Comparison of ENCODE assay signal across 1 cellular context in the genomic region with DNA sequence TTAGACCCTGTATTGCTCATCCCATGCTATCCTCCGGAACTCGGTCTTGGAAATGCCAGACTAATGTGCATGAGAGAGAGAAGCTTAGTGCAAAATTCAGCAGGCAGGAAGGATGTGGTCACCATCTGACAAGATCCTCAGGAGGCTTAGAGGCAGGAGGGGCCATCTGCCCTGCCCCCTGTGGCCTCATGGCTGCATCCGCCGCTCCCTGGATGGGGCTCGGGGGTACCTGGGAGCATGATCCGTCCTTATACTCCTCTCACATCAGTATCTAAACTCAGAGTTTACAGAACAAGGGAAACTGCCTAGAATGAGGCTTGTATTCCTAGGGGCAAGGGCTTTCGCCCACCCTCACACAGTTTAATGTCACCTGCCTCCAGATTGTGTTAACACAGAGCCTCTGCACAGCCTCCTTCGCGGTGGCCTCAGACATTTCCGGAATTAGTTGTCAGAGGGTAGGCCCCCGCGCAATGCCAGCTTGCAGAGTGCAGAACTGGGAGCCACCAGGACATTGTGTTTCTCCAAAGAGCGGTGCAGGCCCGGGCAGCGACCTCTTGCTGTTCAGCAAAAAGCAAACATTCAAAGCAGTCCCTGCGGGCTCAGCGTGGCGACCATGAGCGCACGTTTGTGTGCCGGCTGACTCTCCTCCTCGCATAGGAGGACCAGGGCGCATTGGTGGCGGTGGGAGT.
A peak's percentile ranks its signal among the peaks of the same experiment; 100 is the strongest.
TF ChIP-seq lines count a peak whose summit lies in the region.

No MANE protein-coding gene starts in this region.

TF ChIP-seq in HepG2, 621 proteins besides CTCF, POLR2A, EP300 and RAD21:
- TF ChIP-seq ZFY (CRISPR knock-in tag; IDR thresholded peaks at IDR 0.05) (0 out of 2 replicates have a peak, but pooled peaks have one; percentile 21), ZNF788 (CRISPR knock-in tag; IDR thresholded peaks at IDR 0.05; ENCODE audit: borderline replicate concordance) (peak; percentile 20; the same call in 1 of the 2 replicates), ZNF687 (CRISPR knock-in tag; IDR thresholded peaks at IDR 0.05) (peak; percentile 48), ARID3A (IDR thresholded peaks at IDR 0.05; ENCODE audit: low read depth, low read length) (no peak), MTERF4 (CRISPR knock-in tag; IDR thresholded peaks at IDR 0.05) (no peak), ZNF12 (CRISPR knock-in tag; IDR thresholded peaks at IDR 0.05) (no peak), KLF6 (CRISPR knock-in tag; IDR thresholded peaks at IDR 0.05) (no peak), ZNF816 (CRISPR knock-in tag; IDR thresholded peaks at IDR 0.05; ENCODE audit: borderline replicate concordance) (no peak), ZNF253 (CRISPR knock-in tag; IDR thresholded peaks at IDR 0.05; ENCODE audit: borderline replicate concordance) (no peak), MAFK (conservative IDR thresholded peaks at IDR 0.05 in 1 of 2, IDR thresholded peaks at IDR 0.05 in 1 of 2; ENCODE audit: low read length in 2 of 2) (no peak), ATF5 (CRISPR knock-in tag; IDR thresholded peaks at IDR 0.05; ENCODE audit: low read depth) (no peak), ZKSCAN8 (CRISPR knock-in tag; IDR thresholded peaks at IDR 0.05; ENCODE audit: borderline replicate concordance) (no peak), ZNF326 (CRISPR knock-in tag; IDR thresholded peaks at IDR 0.05; ENCODE audit: borderline replicate concordance) (no peak), EED (CRISPR knock-in tag; IDR thresholded peaks at IDR 0.05) (no peak), ZNF317 (CRISPR knock-in tag; IDR thresholded peaks at IDR 0.05) (peak; percentile 92), HNRNPLL (IDR thresholded peaks at IDR 0.05; ENCODE audit: low read depth, low read length, poor library complexity, severe bottlenecking) (no peak)
- TF ChIP-seq, protein P1, sequence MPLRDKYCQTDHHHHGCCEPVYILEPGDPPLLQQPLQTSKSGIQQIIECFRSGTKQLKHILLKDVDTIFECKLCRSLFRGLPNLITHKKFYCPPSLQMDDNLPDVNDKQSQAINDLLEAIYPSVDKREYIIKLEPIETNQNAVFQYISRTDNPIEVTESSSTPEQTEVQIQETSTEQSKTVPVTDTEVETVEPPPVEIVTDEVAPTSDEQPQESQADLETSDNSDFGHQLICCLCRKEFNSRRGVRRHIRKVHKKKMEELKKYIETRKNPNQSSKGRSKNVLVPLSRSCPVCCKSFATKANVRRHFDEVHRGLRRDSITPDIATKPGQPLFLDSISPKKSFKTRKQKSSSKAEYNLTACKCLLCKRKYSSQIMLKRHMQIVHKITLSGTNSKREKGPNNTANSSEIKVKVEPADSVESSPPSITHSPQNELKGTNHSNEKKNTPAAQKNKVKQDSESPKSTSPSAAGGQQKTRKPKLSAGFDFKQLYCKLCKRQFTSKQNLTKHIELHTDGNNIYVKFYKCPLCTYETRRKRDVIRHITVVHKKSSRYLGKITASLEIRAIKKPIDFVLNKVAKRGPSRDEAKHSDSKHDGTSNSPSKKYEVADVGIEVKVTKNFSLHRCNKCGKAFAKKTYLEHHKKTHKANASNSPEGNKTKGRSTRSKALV (CRISPR knock-in tag; IDR thresholded peaks at IDR 0.05): peak; percentile 87; the same call in 1 of the 2 replicates
- TF ChIP-seq, protein P2, sequence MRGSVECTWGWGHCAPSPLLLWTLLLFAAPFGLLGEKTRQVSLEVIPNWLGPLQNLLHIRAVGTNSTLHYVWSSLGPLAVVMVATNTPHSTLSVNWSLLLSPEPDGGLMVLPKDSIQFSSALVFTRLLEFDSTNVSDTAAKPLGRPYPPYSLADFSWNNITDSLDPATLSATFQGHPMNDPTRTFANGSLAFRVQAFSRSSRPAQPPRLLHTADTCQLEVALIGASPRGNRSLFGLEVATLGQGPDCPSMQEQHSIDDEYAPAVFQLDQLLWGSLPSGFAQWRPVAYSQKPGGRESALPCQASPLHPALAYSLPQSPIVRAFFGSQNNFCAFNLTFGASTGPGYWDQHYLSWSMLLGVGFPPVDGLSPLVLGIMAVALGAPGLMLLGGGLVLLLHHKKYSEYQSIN (CRISPR knock-in tag; IDR thresholded peaks at IDR 0.05; ENCODE audit: borderline replicate concordance): no peak
- TF ChIP-seq, protein P3, sequence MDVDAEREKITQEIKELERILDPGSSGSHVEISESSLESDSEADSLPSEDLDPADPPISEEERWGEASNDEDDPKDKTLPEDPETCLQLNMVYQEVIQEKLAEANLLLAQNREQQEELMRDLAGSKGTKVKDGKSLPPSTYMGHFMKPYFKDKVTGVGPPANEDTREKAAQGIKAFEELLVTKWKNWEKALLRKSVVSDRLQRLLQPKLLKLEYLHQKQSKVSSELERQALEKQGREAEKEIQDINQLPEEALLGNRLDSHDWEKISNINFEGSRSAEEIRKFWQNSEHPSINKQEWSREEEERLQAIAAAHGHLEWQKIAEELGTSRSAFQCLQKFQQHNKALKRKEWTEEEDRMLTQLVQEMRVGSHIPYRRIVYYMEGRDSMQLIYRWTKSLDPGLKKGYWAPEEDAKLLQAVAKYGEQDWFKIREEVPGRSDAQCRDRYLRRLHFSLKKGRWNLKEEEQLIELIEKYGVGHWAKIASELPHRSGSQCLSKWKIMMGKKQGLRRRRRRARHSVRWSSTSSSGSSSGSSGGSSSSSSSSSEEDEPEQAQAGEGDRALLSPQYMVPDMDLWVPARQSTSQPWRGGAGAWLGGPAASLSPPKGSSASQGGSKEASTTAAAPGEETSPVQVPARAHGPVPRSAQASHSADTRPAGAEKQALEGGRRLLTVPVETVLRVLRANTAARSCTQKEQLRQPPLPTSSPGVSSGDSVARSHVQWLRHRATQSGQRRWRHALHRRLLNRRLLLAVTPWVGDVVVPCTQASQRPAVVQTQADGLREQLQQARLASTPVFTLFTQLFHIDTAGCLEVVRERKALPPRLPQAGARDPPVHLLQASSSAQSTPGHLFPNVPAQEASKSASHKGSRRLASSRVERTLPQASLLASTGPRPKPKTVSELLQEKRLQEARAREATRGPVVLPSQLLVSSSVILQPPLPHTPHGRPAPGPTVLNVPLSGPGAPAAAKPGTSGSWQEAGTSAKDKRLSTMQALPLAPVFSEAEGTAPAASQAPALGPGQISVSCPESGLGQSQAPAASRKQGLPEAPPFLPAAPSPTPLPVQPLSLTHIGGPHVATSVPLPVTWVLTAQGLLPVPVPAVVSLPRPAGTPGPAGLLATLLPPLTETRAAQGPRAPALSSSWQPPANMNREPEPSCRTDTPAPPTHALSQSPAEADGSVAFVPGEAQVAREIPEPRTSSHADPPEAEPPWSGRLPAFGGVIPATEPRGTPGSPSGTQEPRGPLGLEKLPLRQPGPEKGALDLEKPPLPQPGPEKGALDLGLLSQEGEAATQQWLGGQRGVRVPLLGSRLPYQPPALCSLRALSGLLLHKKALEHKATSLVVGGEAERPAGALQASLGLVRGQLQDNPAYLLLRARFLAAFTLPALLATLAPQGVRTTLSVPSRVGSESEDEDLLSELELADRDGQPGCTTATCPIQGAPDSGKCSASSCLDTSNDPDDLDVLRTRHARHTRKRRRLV (CRISPR knock-in tag; IDR thresholded peaks at IDR 0.05): no peak
TF ChIP-seq in HepG2: peak in this region for 5.
